Comparison of ENCODE assay signal across 8 cellular contexts in genomic region chr4:18075823-18076433, GRCh38. TPM values are rescaled to one million over a fixed set of nuclear protein-coding genes. Genes with fewer than 3 reads are reported as not detected.
DNase-seq lines count a peak whose midpoint lies in the region; ATAC-seq, FAIRE-seq and TF ChIP-seq lines count a peak whose summit lies in the region.

No MANE protein-coding gene starts in this region.

- TF ChIP-seq CTCF in AG09309 (IDR thresholded peaks at IDR 0.05; ENCODE audit: control insufficient read depth, insufficient read depth, low read depth, low read length, missing control alignments), result peak; percentile 15
- TF ChIP-seq CTCF in LNCaP clone FGC (IDR thresholded peaks at IDR 0.05; ENCODE audit: control insufficient read depth, extremely low read depth, insufficient read depth), result peak; percentile 59

- CTCF ChIA-PET in activated CD4-positive, alpha-beta T cell treated with anti-CD3 and anti-CD28 coated beads, Interleukin-2, amount 10 ng/mL, durations not matched to agents 7 days and 5 days (lab: Charles Lee), result interaction anchor here (1.2 kb wide), 1 partner anchor 56 kb away, joined by 3 read pairs; no protein-coding TSS in a partner anchor

- no peak overlapping the region for H3K4me3 Mint-ChIP-seq in activated CD4-positive, alpha-beta T cell treated with anti-CD3 and anti-CD28 coated beads, Interleukin-2, amount 10 ng/mL, durations not matched to agents 7 days and 5 days
- no peak overlapping the region for H3K4me3 Mint-ChIP-seq in stimulated activated naive CD8-positive, alpha-beta T cell treated with anti-CD3 and anti-CD28 coated beads, Interleukin-15, Interleukin-2, amounts not matched to agents 100 ng/mL and 50 ng/mL, for 24 hours

- H3K9me3 Mint-ChIP-seq in activated CD4-positive, alpha-beta T cell treated with anti-CD3 and anti-CD28 coated beads, Interleukin-2, amount 10 ng/mL, durations not matched to agents 7 days and 5 days, result peaks cover 9% of the 10 kb centered on the region
- peaks cover 5% of the 10 kb centered on the region for H3K9me3 Mint-ChIP-seq in stimulated activated naive CD8-positive, alpha-beta T cell treated with anti-CD3 and anti-CD28 coated beads, Interleukin-15, Interleukin-2, amounts not matched to agents 100 ng/mL and 50 ng/mL, for 24 hours

- DNase-seq in AG09309 (ENCODE audit: low read depth), result no peak
- no peak for DNase-seq in GM18507 (ENCODE audit: extremely low spot score, insufficient read length, low read depth)
- peak; percentile 10 for DNase-seq in LNCaP clone FGC (ENCODE audit: low read depth)
- DNase-seq in activated CD4-positive, alpha-beta T cell treated with anti-CD3 and anti-CD28 coated beads, Interleukin-2, amount 10 ng/mL, durations not matched to agents 7 days and 5 days, result peak; percentile 64
- DNase-seq in iPS DF 19.7 (ENCODE audit: low read depth, low spot score), result peak; percentile 35
- no peak for DNase-seq in GM03348 (ENCODE audit: low spot score)

- ATAC-seq in GM21786 (IDR thresholded peaks at IDR 0.05; ENCODE audit: unreplicated experiment), result no peak

- POLR2A ChIA-PET in activated CD4-positive, alpha-beta T cell treated with anti-CD3 and anti-CD28 coated beads, Interleukin-2, amount 10 ng/mL, durations not matched to agents 7 days and 5 days (lab: Charles Lee), result no interaction called here

- peaks cover 7% of the 10 kb centered on the region for H3K4me1 Mint-ChIP-seq in activated CD4-positive, alpha-beta T cell treated with anti-CD3 and anti-CD28 coated beads, Interleukin-2, amount 10 ng/mL, durations not matched to agents 7 days and 5 days
- H3K4me1 Mint-ChIP-seq in stimulated activated naive CD8-positive, alpha-beta T cell treated with anti-CD3 and anti-CD28 coated beads, Interleukin-15, Interleukin-2, amounts not matched to agents 100 ng/mL and 50 ng/mL, for 24 hours (ENCODE audit: low read depth), result peaks cover 4% of the 10 kb centered on the region

- peak; percentile 79 for FAIRE-seq in GM18507 (lab: Jason Lieb, UNC)

- H3K27me3 Mint-ChIP-seq in activated CD4-positive, alpha-beta T cell treated with anti-CD3 and anti-CD28 coated beads, Interleukin-2, amount 10 ng/mL, durations not matched to agents 7 days and 5 days, result peaks cover 14% of the 10 kb centered on the region
- peaks cover 34% of the 10 kb centered on the region for H3K27me3 Mint-ChIP-seq in stimulated activated naive CD8-positive, alpha-beta T cell treated with anti-CD3 and anti-CD28 coated beads, Interleukin-15, Interleukin-2, amounts not matched to agents 100 ng/mL and 50 ng/mL, for 24 hours

- no peak overlapping the region for H3K27ac Mint-ChIP-seq in activated CD4-positive, alpha-beta T cell treated with anti-CD3 and anti-CD28 coated beads, Interleukin-2, amount 10 ng/mL, durations not matched to agents 7 days and 5 days
- H3K27ac Mint-ChIP-seq in stimulated activated naive CD8-positive, alpha-beta T cell treated with anti-CD3 and anti-CD28 coated beads, Interleukin-15, Interleukin-2, amounts not matched to agents 100 ng/mL and 50 ng/mL, for 24 hours, result peak overlapping the region; percentile 57

- H3K4me3 ChIP-seq in AG09309 (ENCODE audit: control insufficient read depth, low read depth, low read length), result no peak overlapping the region
- no peak overlapping the region for H3K4me3 ChIP-seq in LNCaP clone FGC (ENCODE audit: low read depth, low read length)

- H3K36me3 Mint-ChIP-seq in activated CD4-positive, alpha-beta T cell treated with anti-CD3 and anti-CD28 coated beads, Interleukin-2, amount 10 ng/mL, durations not matched to agents 7 days and 5 days (ENCODE audit: low read depth), result no peaks in the 10 kb centered on the region
- no peaks in the 10 kb centered on the region for H3K36me3 Mint-ChIP-seq in stimulated activated naive CD8-positive, alpha-beta T cell treated with anti-CD3 and anti-CD28 coated beads, Interleukin-15, Interleukin-2, amounts not matched to agents 100 ng/mL and 50 ng/mL, for 24 hours (ENCODE audit: low read depth)

RNA-seq across cellular contexts. Expression of gene LCORL, which starts 54.4 kb away (rescaled TPM):
- 1 to 10 TPM; 8.0 to 8.4 TPM for total RNA-seq in activated CD4-positive, alpha-beta T cell treated with anti-CD3 and anti-CD28 coated beads, Interleukin-2, amount 10 ng/mL, durations not matched to agents 7 days and 5 days

Comparison
In these comparisons a context has a peak if more than half of its experiments do, and no peak if none do; other contexts are left out.
1. DNase-seq: peak in LNCaP clone FGC (single experiment), activated CD4-positive, alpha-beta T cell treated with anti-CD3 and anti-CD28 coated beads, Interleukin-2, amount 10 ng/mL, durations not matched to agents 7 days and 5 days (single experiment) and iPS DF 19.7 (single experiment); none in AG09309 (single experiment), GM18507 (single experiment) and GM03348 (single experiment).